In genomic region chr3:180548050-180548449, GRCh38 we compare ENCODE assay signal across 22 cellular contexts. TPM values are rescaled to one million over a fixed set of nuclear protein-coding genes. Genes with fewer than 3 reads are reported as not detected.
A peak's percentile ranks its signal among the peaks of the same experiment; 100 is the strongest.
DNase-seq lines count a peak whose midpoint lies in the region; ATAC-seq, FAIRE-seq and TF ChIP-seq lines count a peak whose summit lies in the region.
"Had no signal": no experiment of that assay in that cellular context is flagged by ENCODE, and none has a peak within 500 bp of the region (broad histone marks: within the 10 kb centered on the region; RNA-seq: fewer than 3 reads in every experiment).

No MANE protein-coding gene starts in this region.

- H3K27ac Mint-ChIP-seq in HFFc6 (peak overlapping the region; percentile 63), astrocyte (ENCODE audit: unreplicated experiment) (no peak overlapping the region)
- H3K27ac Mint-ChIP-seq in natural killer cell treated with Interleukin-12 subunit alpha and Interleukin-12 subunit beta and Interleukin-15 and Interleukin-18, amount 100 ng/mL, for 72 hours = no peak overlapping the region
- H3K27ac Mint-ChIP-seq: H9 had no signal

- H3K4me1 Mint-ChIP-seq in HFFc6 (ENCODE audit: low read depth) (peaks cover 25% of the 10 kb centered on the region), astrocyte (ENCODE audit: low read depth, unreplicated experiment) (no peaks in the 10 kb centered on the region)
- no peaks in the 10 kb centered on the region for H3K4me1 Mint-ChIP-seq in natural killer cell treated with Interleukin-12 subunit alpha and Interleukin-12 subunit beta and Interleukin-15 and Interleukin-18, amount 100 ng/mL, for 72 hours (ENCODE audit: low read depth in 2 of 2)
- H3K4me1 Mint-ChIP-seq: H9 had no signal

- POLR2A ChIA-PET in HEK293T (lab: Yijun Ruan, JAX) = no interaction called here

- CTCF ChIA-PET in HEK293T (lab: Yijun Ruan, JAX) = no interaction called here

- ATAC-seq in natural killer cell treated with Interleukin-12 subunit alpha and Interleukin-12 subunit beta and Interleukin-15 and Interleukin-18, amount 100 ng/mL, for 72 hours = no peak
- no peak for ATAC-seq in gastroesophageal sphincter
- ATAC-seq: GM12878 had no signal

- H2AFZ ChIP-seq in astrocyte (ENCODE audit: low read depth, low read length) = no peak overlapping the region

- TF ChIP-seq CTCF in AG10803 (conservative IDR thresholded peaks at IDR 0.05; ENCODE audit: low read length) (no peak), HFFc6 (IDR thresholded peaks at IDR 0.05) (no peak), astrocyte (IDR thresholded peaks at IDR 0.05; ENCODE audit: insufficient read depth, low read depth, low read length) (no peak), gastroesophageal sphincter (IDR thresholded peaks at IDR 0.05) (no peak)

- H3K9me3 ChIP-seq in astrocyte (ENCODE audit: insufficient read depth, low read depth, low read length) (no peaks in the 10 kb centered on the region), gastroesophageal sphincter (no peaks in the 10 kb centered on the region)
- H3K9me3 ChIP-seq: BE2C, SJCRH30 had no signal

- H3K36me3 Mint-ChIP-seq in HFFc6 (ENCODE audit: low read depth) (no peaks in the 10 kb centered on the region), astrocyte (ENCODE audit: low read depth, unreplicated experiment) (no peaks in the 10 kb centered on the region)
- H3K36me3 Mint-ChIP-seq in natural killer cell treated with Interleukin-12 subunit alpha and Interleukin-12 subunit beta and Interleukin-15 and Interleukin-18, amount 100 ng/mL, for 72 hours = no peaks in the 10 kb centered on the region

- H3K79me2 ChIP-seq in astrocyte (ENCODE audit: insufficient read depth, low read length) = no peaks in the 10 kb centered on the region

- H3K4me3 Mint-ChIP-seq in HFFc6 (peak overlapping the region; percentile 50), astrocyte (ENCODE audit: unreplicated experiment) (no peak overlapping the region)
- H3K4me3 Mint-ChIP-seq in natural killer cell treated with Interleukin-12 subunit alpha and Interleukin-12 subunit beta and Interleukin-15 and Interleukin-18, amount 100 ng/mL, for 72 hours = no peak overlapping the region
- H3K4me3 Mint-ChIP-seq: H9 had no signal

- no peaks in the 10 kb centered on the region for H4K20me1 ChIP-seq in astrocyte (ENCODE audit: insufficient read depth, low read length)

- DNase-seq in AG10803 (ENCODE audit: low read depth) (peak; percentile 22), HFFc6 (peak; percentile 38), astrocyte (ENCODE audit: low read depth) (peak; percentile 4), iris pigment epithelial cell (ENCODE audit: low read depth) (peak; percentile 9), HEK293T (ENCODE audit: extremely low spot score) (no peak), glomerular visceral epithelial cell (ENCODE audit: extremely low spot score) (no peak)
- no peak for DNase-seq in natural killer cell treated with Interleukin-12 subunit alpha and Interleukin-12 subunit beta and Interleukin-15 and Interleukin-18, amount 100 ng/mL, for 72 hours (ENCODE audit: low spot score)
- DNase-seq: BE2C, DMS79, H9, KBM-7, MV-4-11, NCI-H2081 treated with DMSO at 0.1 percent for 48 hours, NCI-H524 treated with DMSO at 0.1 percent for 48 hours, NCI-H82, SJCRH30 had no signal

- no peak overlapping the region for H3K4me2 ChIP-seq in astrocyte (ENCODE audit: low read length)

- H3K27ac ChIP-seq in astrocyte (ENCODE audit: low read depth, low read length) = no peak overlapping the region
- H3K27ac ChIP-seq in gastroesophageal sphincter = peak overlapping the region in 1 of 4 donors; percentile 43
- H3K27ac ChIP-seq: HL-60, SJCRH30 had no signal

- no peaks in the 10 kb centered on the region for H3K27me3 ChIP-seq in astrocyte (ENCODE audit: insufficient read depth, low read length)
- no peaks in the 10 kb centered on the region for H3K27me3 ChIP-seq in gastroesophageal sphincter
- H3K27me3 ChIP-seq: BE2C, SJCRH30 had no signal

- H3K4me1 ChIP-seq in astrocyte (ENCODE audit: insufficient read depth, low read length) = no peaks in the 10 kb centered on the region
- peaks cover 0 to 16% (median 0%) of the 10 kb centered on the region in 3 donors for H3K4me1 ChIP-seq in gastroesophageal sphincter
- H3K4me1 ChIP-seq: BE2C, SJCRH30 had no signal

- no peaks in the 10 kb centered on the region for H3K9me3 Mint-ChIP-seq in HFFc6
- H3K9me3 Mint-ChIP-seq in astrocyte (ENCODE audit: unreplicated experiment) = no peaks in the 10 kb centered on the region
- H3K9me3 Mint-ChIP-seq in natural killer cell treated with Interleukin-12 subunit alpha and Interleukin-12 subunit beta and Interleukin-15 and Interleukin-18, amount 100 ng/mL, for 72 hours = peaks cover 8% of the 10 kb centered on the region
- H3K9me3 Mint-ChIP-seq: H9 had no signal

- no peak for TF ChIP-seq EP300 in gastroesophageal sphincter (IDR thresholded peaks at IDR 0.05)

- no peak for FAIRE-seq in astrocyte (lab: Jason Lieb, UNC)
- FAIRE-seq: A204.1, D721Med, GM12878, RCC 7860 had no signal

- no peak for TF ChIP-seq POLR2A in gastroesophageal sphincter (IDR thresholded peaks at IDR 0.05)

- H3K4me3 ChIP-seq in AG10803 (ENCODE audit: low read length) (no peak overlapping the region), astrocyte (ENCODE audit: insufficient read depth, low read depth, low read length) (no peak overlapping the region), gastroesophageal sphincter (no peak overlapping the region)
- H3K4me3 ChIP-seq: GM12878, SJCRH30 had no signal

- no peaks in the 10 kb centered on the region for H3K36me3 ChIP-seq in astrocyte (ENCODE audit: insufficient read depth, low read length)
- H3K36me3 ChIP-seq in gastroesophageal sphincter = no peaks in the 10 kb centered on the region
- H3K36me3 ChIP-seq: BE2C, SJCRH30 had no signal

- H3K27me3 Mint-ChIP-seq in HFFc6 (ENCODE audit: insufficient read depth) (no peaks in the 10 kb centered on the region; the same call in 1 of the 2 replicates), astrocyte (ENCODE audit: low read depth, unreplicated experiment) (no peaks in the 10 kb centered on the region)
- H3K27me3 Mint-ChIP-seq in natural killer cell treated with Interleukin-12 subunit alpha and Interleukin-12 subunit beta and Interleukin-15 and Interleukin-18, amount 100 ng/mL, for 72 hours = no peaks in the 10 kb centered on the region

- WGBS in gastroesophageal sphincter (ENCODE audit: low coverage in 1 of 2), 2 donors = 0% methylated on average over 1 of the region's 1 CpG; no CpG with 5 or more reads in 1 of the 2 donors

- no peak overlapping the region for H3K9ac ChIP-seq in astrocyte (ENCODE audit: low read length)

TF ChIP-seq in HEK293T, 16 proteins besides CTCF, POLR2A, EP300 and RAD21:
- TF ChIP-seq, protein P1, sequence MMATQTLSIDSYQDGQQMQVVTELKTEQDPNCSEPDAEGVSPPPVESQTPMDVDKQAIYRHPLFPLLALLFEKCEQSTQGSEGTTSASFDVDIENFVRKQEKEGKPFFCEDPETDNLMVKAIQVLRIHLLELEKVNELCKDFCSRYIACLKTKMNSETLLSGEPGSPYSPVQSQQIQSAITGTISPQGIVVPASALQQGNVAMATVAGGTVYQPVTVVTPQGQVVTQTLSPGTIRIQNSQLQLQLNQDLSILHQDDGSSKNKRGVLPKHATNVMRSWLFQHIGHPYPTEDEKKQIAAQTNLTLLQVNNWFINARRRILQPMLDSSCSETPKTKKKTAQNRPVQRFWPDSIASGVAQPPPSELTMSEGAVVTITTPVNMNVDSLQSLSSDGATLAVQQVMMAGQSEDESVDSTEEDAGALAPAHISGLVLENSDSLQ (IDR thresholded peaks at IDR 0.05) = no peak
- no peak for TF ChIP-seq FOXA1 (IDR thresholded peaks at IDR 0.05)
- no peak for TF ChIP-seq L3MBTL2 (conservative IDR thresholded peaks at IDR 0.05)
- no peak for TF ChIP-seq SP1 (IDR thresholded peaks at IDR 0.05)
- TF ChIP-seq ARNT (IDR thresholded peaks at IDR 0.05) = no peak
- no peak for TF ChIP-seq LEF1 (IDR thresholded peaks at IDR 0.05; ENCODE audit: borderline replicate concordance)
- TF ChIP-seq HDGF (IDR thresholded peaks at IDR 0.05; ENCODE audit: borderline replicate concordance) = no peak
- TF ChIP-seq FOXK2 (IDR thresholded peaks at IDR 0.05) = no peak
- TF ChIP-seq ZNF384 (IDR thresholded peaks at IDR 0.05) = no peak
- TF ChIP-seq NFRKB (IDR thresholded peaks at IDR 0.05) = no peak
- TF ChIP-seq BHLHE40 (IDR thresholded peaks at IDR 0.05; ENCODE audit: borderline replicate concordance) = no peak

RNA-seq across cellular contexts. Expression of gene TTC14, which starts 53.9 kb away (rescaled TPM):
- total RNA-seq in HFFc6 (2021; fragmentation: NEBNext Ultra II Directional; extraction: Animal tissue kit (Norgen Biotek cat#: 25700)) = 10 to 100 TPM; 25.5 to 30.4 (median 27.2) TPM
- total RNA-seq in astrocyte (42.4 and 42.5 TPM in 2 replicates), gastroesophageal sphincter (10 to 100 TPM; 21.5 to 79.5 (median 43.5) TPM)
- total RNA-seq in natural killer cell treated with Interleukin-12 subunit alpha and Interleukin-12 subunit beta and Interleukin-15 and Interleukin-18, amount 100 ng/mL, for 72 hours = 10 to 100 TPM; 49.4 to 49.6 TPM

Comparison
In these comparisons a context has a peak if more than half of its experiments do, and no peak if none do; other contexts are left out.
1. DNase-seq: peak in AG10803 (single experiment), HFFc6 (single experiment), astrocyte (single experiment) and iris pigment epithelial cell (single experiment); none in natural killer cell treated with Interleukin-12 subunit alpha and Interleukin-12 subunit beta and Interleukin-15 and Interleukin-18, amount 100 ng/mL, for 72 hours (single experiment), HEK293T (single experiment) and glomerular visceral epithelial cell (single experiment).